ENCODE assay signal across 42 cellular contexts in genomic region chrX:80412042-80412441, GRCh38. TPM values are rescaled to one million over a fixed set of nuclear protein-coding genes. Genes with fewer than 3 reads are reported as not detected.
"Had no signal": no experiment of that assay in that cellular context is flagged by ENCODE, and none has a peak within 500 bp of the region (broad histone marks: within the 10 kb centered on the region; RNA-seq: fewer than 3 reads in every experiment).

No MANE protein-coding gene starts in this region.

- H3K4me3 Mint-ChIP-seq: activated naive CD4-positive, alpha-beta T cell treated with anti-CD3 and anti-CD28 coated beads for 36 hours; activated naive CD4-positive, alpha-beta T cell treated with anti-CD3 and anti-CD28 coated beads, Interleukin-2, amount 10 ng/mL, durations not matched to agents 7 days and 5 days; activated naive CD4-positive, alpha-beta T cell treated with anti-CD3 and anti-CD28 coated beads, Interleukin-2, amount 50 U/mL, for 24 hours; activated naive CD8-positive, alpha-beta T cell; activated naive CD8-positive, alpha-beta T cell treated with anti-CD3 and anti-CD28 coated beads for 36 hours; activated naive CD8-positive, alpha-beta T cell treated with anti-CD3 and anti-CD28 coated beads, Interleukin-2, amount 10 ng/mL, durations not matched to agents 7 days and 5 days; activated naive CD8-positive, alpha-beta T cell treated with anti-CD3 and anti-CD28 coated beads, Interleukin-2, amount 50 U/mL, for 24 hours; activated T-cell treated with anti-CD3 and anti-CD28 coated beads, Interleukin-2, amount 50 U/mL, for 24 hours; activated T-cell treated with anti-CD3 and anti-CD28 coated beads, Interleukin-2, amount 50 U/mL, for 4 hours; activated T-cell treated with anti-CD3 and anti-CD28 coated beads, Interleukin-2, amount 50 U/mL, for 72 hours; activated T-helper 1 cell treated with anti-CD3 and anti-CD28 coated beads, Interleukin-12 subunit alpha, Interleukin-12 subunit beta, Interleukin-2, Interleukin-4 antibody, amounts not matched to agents 30 ng/mL and 10 ng/mL and 1 ng/mL, durations not matched to agents 14 hours and 24 hours and 36 hours; activated T-helper 17 cell treated with anti-CD3 and anti-CD28 coated beads, Interleukin-2, amount 50 U/mL, for 72 hours; brain; central memory CD8-positive, alpha-beta T cell had no signal

- H3K9me3 ChIP-seq: adrenal gland, ascending aorta, body of pancreas had no signal

- DNase-seq: activated effector memory CD4-positive, alpha-beta T cell treated with anti-CD3 and anti-CD28 coated beads, Interleukin-2, amount 50 U/mL, for 16 hours; activated effector memory CD4-positive, alpha-beta T cell treated with Interleukin-2 at 50 U/mL for 16 hours; activated gamma-delta T cell; activated gamma-delta T cell treated with Interleukin-2 at 50 U/mL for 16 hours; activated naive CD4-positive, alpha-beta T cell; activated naive CD4-positive, alpha-beta T cell treated with anti-CD3 and anti-CD28 coated beads for 36 hours; activated naive CD4-positive, alpha-beta T cell treated with anti-CD3 and anti-CD28 coated beads, Interleukin-2, amount 10 ng/mL, durations not matched to agents 7 days and 5 days; activated naive CD4-positive, alpha-beta T cell treated with anti-CD3 and anti-CD28 coated beads, Interleukin-2, amount 50 U/mL, for 16 hours; activated naive CD4-positive, alpha-beta T cell treated with Interleukin-2 at 50 U/mL for 16 hours; activated naive CD8-positive, alpha-beta T cell treated with anti-CD3 and anti-CD28 coated beads for 36 hours; activated naive CD8-positive, alpha-beta T cell treated with anti-CD3 and anti-CD28 coated beads, Interleukin-2, amount 10 ng/mL, durations not matched to agents 7 days and 5 days; activated naive CD8-positive, alpha-beta T cell treated with anti-CD3 and anti-CD28 coated beads, Interleukin-2, amount 50 U/mL, for 24 hours; activated T-cell treated with anti-CD3 and anti-CD28 coated beads, Interleukin-2, amount 50 U/mL, for 1 hour; activated T-cell treated with anti-CD3 and anti-CD28 coated beads, Interleukin-2, amount 50 U/mL, for 24 hours; activated T-cell treated with anti-CD3 and anti-CD28 coated beads, Interleukin-2, amount 50 U/mL, for 4 hours; activated T-cell treated with anti-CD3 and anti-CD28 coated beads, Interleukin-2, amount 50 U/mL, for 48 hours; activated T-cell treated with anti-CD3 and anti-CD28 coated beads, Interleukin-2, amount 50 U/mL, for 72 hours; adrenal gland; amniotic stem cell; amygdala; anterior cingulate cortex; aorta; body of pancreas; brain microvascular endothelial cell; caudate nucleus; central memory CD4-positive, alpha-beta T cell; cerebellar nuclear complex had no signal

- ATAC-seq: activated naive CD4-positive, alpha-beta T cell treated with anti-CD3 and anti-CD28 coated beads, Interleukin-2, amount 50 U/mL, for 72 hours; activated naive CD8-positive, alpha-beta T cell treated with anti-CD3 and anti-CD28 coated beads, Interleukin-2, amount 50 U/mL, for 24 hours; activated T-cell treated with anti-CD3 and anti-CD28 coated beads, Interleukin-2, amount 50 U/mL, for 4 hours; activated T-cell treated with anti-CD3 and anti-CD28 coated beads, Interleukin-2, amount 50 U/mL, for 72 hours; activated T-helper 17 cell treated with anti-CD3 and anti-CD28 coated beads, Interleukin-2, amount 50 U/mL, for 72 hours; body of pancreas had no signal

- H3K27ac ChIP-seq: adrenal gland, ascending aorta, body of pancreas, brain microvascular endothelial cell, breast epithelium, cardiac muscle cell had no signal

- H3K4me1 Mint-ChIP-seq: activated naive CD4-positive, alpha-beta T cell treated with anti-CD3 and anti-CD28 coated beads, Interleukin-2, amount 10 ng/mL, durations not matched to agents 7 days and 5 days; activated naive CD4-positive, alpha-beta T cell treated with anti-CD3 and anti-CD28 coated beads, Interleukin-2, amount 50 U/mL, for 24 hours; activated naive CD8-positive, alpha-beta T cell treated with anti-CD3 and anti-CD28 coated beads for 36 hours; activated naive CD8-positive, alpha-beta T cell treated with anti-CD3 and anti-CD28 coated beads, Interleukin-2, amount 10 ng/mL, durations not matched to agents 7 days and 5 days; activated naive CD8-positive, alpha-beta T cell treated with anti-CD3 and anti-CD28 coated beads, Interleukin-2, amount 50 U/mL, for 24 hours; activated T-helper 17 cell treated with anti-CD3 and anti-CD28 coated beads, Interleukin-2, amount 50 U/mL, for 72 hours; brain; central memory CD8-positive, alpha-beta T cell had no signal

- H3K36me3 ChIP-seq: adrenal gland, ascending aorta, brain microvascular endothelial cell, breast epithelium, cardiac muscle cell had no signal

- H3K27me3 Mint-ChIP-seq: activated naive CD4-positive, alpha-beta T cell treated with anti-CD3 and anti-CD28 coated beads, Interleukin-2, amount 10 ng/mL, durations not matched to agents 7 days and 5 days; activated naive CD4-positive, alpha-beta T cell treated with anti-CD3 and anti-CD28 coated beads, Interleukin-2, amount 50 U/mL, for 24 hours; activated naive CD8-positive, alpha-beta T cell; activated naive CD8-positive, alpha-beta T cell treated with anti-CD3 and anti-CD28 coated beads for 36 hours; activated naive CD8-positive, alpha-beta T cell treated with anti-CD3 and anti-CD28 coated beads, Interleukin-2, amount 10 ng/mL, durations not matched to agents 7 days and 5 days; activated naive CD8-positive, alpha-beta T cell treated with anti-CD3 and anti-CD28 coated beads, Interleukin-2, amount 50 U/mL, for 24 hours; activated T-helper 17 cell treated with anti-CD3 and anti-CD28 coated beads, Interleukin-2, amount 50 U/mL, for 72 hours; brain; central memory CD8-positive, alpha-beta T cell had no signal

- H3K4me3 ChIP-seq: adrenal gland, ascending aorta, body of pancreas, breast epithelium, cardiac muscle cell had no signal

- H3K27me3 ChIP-seq: adrenal gland, ascending aorta, body of pancreas, brain microvascular endothelial cell, cardiac muscle cell had no signal

- H3K36me3 Mint-ChIP-seq: activated naive CD4-positive, alpha-beta T cell treated with anti-CD3 and anti-CD28 coated beads, Interleukin-2, amount 10 ng/mL, durations not matched to agents 7 days and 5 days; activated naive CD4-positive, alpha-beta T cell treated with anti-CD3 and anti-CD28 coated beads, Interleukin-2, amount 50 U/mL, for 24 hours; activated naive CD4-positive, alpha-beta T cell treated with anti-CD3 and anti-CD28 coated beads, Interleukin-2, amount 50 U/mL, for 72 hours; activated naive CD8-positive, alpha-beta T cell; activated naive CD8-positive, alpha-beta T cell treated with anti-CD3 and anti-CD28 coated beads for 36 hours; activated naive CD8-positive, alpha-beta T cell treated with anti-CD3 and anti-CD28 coated beads, Interleukin-2, amount 10 ng/mL, durations not matched to agents 7 days and 5 days; brain had no signal

- H3K4me1 ChIP-seq: adrenal gland, ascending aorta, body of pancreas, breast epithelium had no signal

- H3K9me3 Mint-ChIP-seq: activated naive CD8-positive, alpha-beta T cell treated with anti-CD3 and anti-CD28 coated beads for 36 hours; activated naive CD8-positive, alpha-beta T cell treated with anti-CD3 and anti-CD28 coated beads, Interleukin-2, amount 10 ng/mL, durations not matched to agents 7 days and 5 days; activated naive CD8-positive, alpha-beta T cell treated with anti-CD3 and anti-CD28 coated beads, Interleukin-2, amount 50 U/mL, for 24 hours; activated T-cell treated with anti-CD3 and anti-CD28 coated beads, Interleukin-2, amount 50 U/mL, for 4 hours; activated T-helper 2 cell treated with anti-CD3 and anti-CD28 coated beads, Interferon-gamma antibody, Interleukin-2, Interleukin-4, amounts not matched to agents 10 μg/mL and 5 μg/mL and 100 μg/mL, durations not matched to agents 14 hours and 24 hours and 36 hours; central memory CD8-positive, alpha-beta T cell had no signal

- H3K27ac Mint-ChIP-seq: activated naive CD4-positive, alpha-beta T cell treated with anti-CD3 and anti-CD28 coated beads for 36 hours; activated naive CD4-positive, alpha-beta T cell treated with anti-CD3 and anti-CD28 coated beads, Interleukin-2, amount 10 ng/mL, durations not matched to agents 7 days and 5 days; activated naive CD4-positive, alpha-beta T cell treated with anti-CD3 and anti-CD28 coated beads, Interleukin-2, amount 50 U/mL, for 24 hours; activated naive CD4-positive, alpha-beta T cell treated with anti-CD3 and anti-CD28 coated beads, Interleukin-2, amount 50 U/mL, for 72 hours; activated naive CD8-positive, alpha-beta T cell; activated naive CD8-positive, alpha-beta T cell treated with anti-CD3 and anti-CD28 coated beads for 36 hours; activated naive CD8-positive, alpha-beta T cell treated with anti-CD3 and anti-CD28 coated beads, Interleukin-2, amount 10 ng/mL, durations not matched to agents 7 days and 5 days; activated naive CD8-positive, alpha-beta T cell treated with anti-CD3 and anti-CD28 coated beads, Interleukin-2, amount 50 U/mL, for 24 hours; activated T-cell treated with anti-CD3 and anti-CD28 coated beads, Interleukin-2, amount 50 U/mL, for 24 hours; activated T-cell treated with anti-CD3 and anti-CD28 coated beads, Interleukin-2, amount 50 U/mL, for 72 hours; activated T-helper 1 cell treated with anti-CD3 and anti-CD28 coated beads, Interleukin-12 subunit alpha, Interleukin-12 subunit beta, Interleukin-2, Interleukin-4 antibody, amounts not matched to agents 30 ng/mL and 10 ng/mL and 1 ng/mL, durations not matched to agents 14 hours and 24 hours and 36 hours; activated T-helper 17 cell treated with anti-CD3 and anti-CD28 coated beads, Interleukin-2, amount 50 U/mL, for 72 hours; activated T-helper 2 cell treated with anti-CD3 and anti-CD28 coated beads, Interferon-gamma antibody, Interleukin-2, Interleukin-4, amounts not matched to agents 10 μg/mL and 5 μg/mL and 100 μg/mL, durations not matched to agents 14 hours and 24 hours and 36 hours; brain had no signal

RNA-seq across cellular contexts. Expression of gene TENT5D, which starts 8.2 kb away (rescaled TPM):
- total RNA-seq: activated naive CD4-positive, alpha-beta T cell treated with anti-CD3 and anti-CD28 coated beads for 36 hours; activated naive CD4-positive, alpha-beta T cell treated with anti-CD3 and anti-CD28 coated beads, Interleukin-2, amount 50 U/mL, for 72 hours; activated naive CD8-positive, alpha-beta T cell treated with anti-CD3 and anti-CD28 coated beads for 36 hours; activated naive CD8-positive, alpha-beta T cell treated with anti-CD3 and anti-CD28 coated beads, Interleukin-2, amount 10 ng/mL, durations not matched to agents 7 days and 5 days; activated T-cell treated with anti-CD3 and anti-CD28 coated beads, Interleukin-2, amount 50 U/mL, for 4 hours; activated T-cell treated with anti-CD3 and anti-CD28 coated beads, Interleukin-2, amount 50 U/mL, for 72 hours; activated T-helper 1 cell treated with anti-CD3 and anti-CD28 coated beads, Interleukin-12 subunit alpha, Interleukin-12 subunit beta, Interleukin-2, Interleukin-4 antibody, amounts not matched to agents 30 ng/mL and 10 ng/mL and 1 ng/mL, durations not matched to agents 14 hours and 24 hours and 36 hours; activated T-helper 17 cell treated with anti-CD3 and anti-CD28 coated beads, Interleukin-2, amount 50 U/mL, for 72 hours; activated T-helper 2 cell treated with anti-CD3 and anti-CD28 coated beads, Interferon-gamma antibody, Interleukin-2, Interleukin-4, amounts not matched to agents 10 μg/mL and 5 μg/mL and 100 μg/mL, durations not matched to agents 14 hours and 24 hours and 36 hours; aorta; ascending aorta; astrocyte; body of pancreas; breast epithelium; bronchial epithelial cell; cardiac muscle cell; cardiac septum; cerebellum had no signal
- polyA plus RNA-seq: aorta, cardiac muscle cell had no signal
